Comparison of ENCODE assay signal across 8 cellular contexts in the genomic region with DNA sequence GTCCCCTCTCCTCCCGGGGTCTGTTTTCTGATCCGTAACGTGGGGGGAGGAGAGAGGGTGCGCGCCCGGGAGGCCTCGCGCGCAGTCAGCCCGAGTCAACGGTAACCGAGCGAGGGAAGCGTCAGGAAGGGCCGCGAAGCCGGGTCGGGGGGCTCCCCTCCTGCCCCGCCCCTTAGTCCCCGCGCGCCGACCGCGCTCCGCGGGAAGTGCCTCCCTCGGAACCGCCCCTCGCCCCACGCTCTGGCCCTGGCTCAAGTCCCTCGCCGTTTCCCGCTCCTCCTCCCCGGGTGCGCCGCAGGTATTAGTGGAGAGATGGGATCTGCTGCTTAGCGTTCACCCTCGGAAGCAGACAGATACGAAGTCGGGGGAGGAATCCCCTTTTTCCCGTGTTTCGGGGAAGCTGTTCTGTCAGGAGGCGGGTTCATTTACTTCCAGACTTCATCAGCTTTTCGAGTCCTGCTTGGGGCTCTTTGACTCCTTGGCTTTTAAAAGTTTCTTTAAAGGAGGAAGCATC. TPM values are rescaled to one million over a fixed set of nuclear protein-coding genes. Genes with fewer than 3 reads are reported as not detected.
DNase-seq lines count a peak whose midpoint lies in the region; ATAC-seq and TF ChIP-seq lines count a peak whose summit lies in the region.

No MANE protein-coding gene starts in this region.

- WGBS in spleen, 5 donors, result 0 to 3% (median 1%) methylated on average over 13 to 45 of the region's 45 CpGs

- H3K36me3 ChIP-seq in iPS-15b (ENCODE audit: control insufficient read depth, insufficient read depth, low read length), result peaks cover 7% of the 10 kb centered on the region
- H3K36me3 ChIP-seq in spleen, result peaks cover 0 to 19% (median 0%) of the 10 kb centered on the region in 6 donors

- no peak for TF ChIP-seq CTCF in spleen (IDR thresholded peaks at IDR 0.05 in 8 of 11, conservative IDR thresholded peaks at IDR 0.05 in 3 of 11)

- peak overlapping the region; percentile 92 for H3K27ac ChIP-seq in angular gyrus (ENCODE audit: low read depth, low read length)
- H3K27ac ChIP-seq in spleen, result peak overlapping the region; percentile 96 to 98 (median 97)

- intact Hi-C loops in spleen (cut with DNase I; ENCODE audit: low total_unique reads), result no loop called here

- DNase-seq in A172 (ENCODE audit: low spot score), result peak; percentile 10
- peak; percentile 11 for DNase-seq in SK-N-DZ (ENCODE audit: low spot score)
- peak; percentile 90 for DNase-seq in spleen
- DNase-seq in DMS153 (lab: John Stamatoyannopoulos, UW), result no peak

- H3K9ac ChIP-seq in iPS-15b (ENCODE audit: low read depth, low read length), result peak overlapping the region; percentile 97

- ATAC-seq in GM18511 (IDR thresholded peaks at IDR 0.05; ENCODE audit: unreplicated experiment), result peak; percentile 14
- ATAC-seq in HG03196 (IDR thresholded peaks at IDR 0.05; ENCODE audit: unreplicated experiment), result peak; percentile 19

- peak overlapping the region; percentile 91 for H3K4me3 ChIP-seq in iPS-15b (ENCODE audit: low read depth, low read length)
- H3K4me3 ChIP-seq in spleen, result peak overlapping the region; percentile 87 to 100 (median 92)

- H3K4me1 ChIP-seq in iPS-15b (ENCODE audit: control insufficient read depth, insufficient read depth, low read length) (peaks cover 19% of the 10 kb centered on the region), spleen (peaks cover 33 to 61% (median 55%) of the 10 kb centered on the region in 6 donors)

- no peaks in the 10 kb centered on the region for H3K9me3 ChIP-seq in iPS-15b (ENCODE audit: control insufficient read depth, insufficient read depth, low read length)
- no peaks in the 10 kb centered on the region for H3K9me3 ChIP-seq in spleen

- H3K27me3 ChIP-seq in iPS-15b (ENCODE audit: control insufficient read depth, insufficient read depth, low read length) (no peaks in the 10 kb centered on the region), spleen (replicated peaks in 1 of 7) (no peaks in the 10 kb centered on the region)

- no peak for TF ChIP-seq POLR2A in spleen (IDR thresholded peaks at IDR 0.05)

RNA-seq across cellular contexts. Expression of a gene that starts 0.8 kb away (rescaled TPM):
- 97.9 and 102 TPM in 2 replicates for total RNA-seq in A172 (2014; rRNA removed; shearing (Covaris generic))
- polyA plus RNA-seq in SK-N-DZ (2014; cell fraction: cytosol; rRNA removed), result 53.0 and 93.0 TPM in 2 replicates
- 80.9 and 107 TPM in 2 replicates for polyA plus RNA-seq in SK-N-DZ (2014; cell fraction: nucleus; rRNA removed)
- 100 to 1,000 TPM; 105 to 229 (median 147) TPM for total RNA-seq in spleen
- polyA plus RNA-seq in spleen, result 100 to 1,000 TPM in 1 of 3 donors, 10 to 100 TPM in 2; 77.1 to 153 (median 79.9) TPM

RNA-seq across cellular contexts. Expression of a gene that starts 32.4 kb away (rescaled TPM):
- total RNA-seq in A172 (2014; rRNA removed; shearing (Covaris generic)), result 53.3 and 80.8 TPM in 2 replicates
- polyA plus RNA-seq in SK-N-DZ (2014; cell fraction: cytosol; rRNA removed), result 25.4 and 35.9 TPM in 2 replicates
- polyA plus RNA-seq in SK-N-DZ (2014; cell fraction: nucleus; rRNA removed), result 4.4 and 24.5 TPM in 2 replicates
- total RNA-seq in spleen, result 100 to 1,000 TPM in 3 of 7 donors, 10 to 100 TPM in 4; 52.1 to 212 (median 81.1) TPM
- polyA plus RNA-seq in spleen, result 10 to 100 TPM; 33.4 to 42.8 (median 36.2) TPM

RNA-seq across cellular contexts. Expression of a gene that starts 55.4 kb away (rescaled TPM):
- 3.1 and 8.0 TPM in 2 replicates for total RNA-seq in A172 (2014; rRNA removed; shearing (Covaris generic))
- polyA plus RNA-seq in SK-N-DZ (2014; cell fraction: cytosol; rRNA removed), result 28.0 and 30.6 TPM in 2 replicates
- polyA plus RNA-seq in SK-N-DZ (2014; cell fraction: nucleus; rRNA removed), result 44.8 and 76.4 TPM in 2 replicates
- 100 to 1,000 TPM in 4 of 7 donors, 10 to 100 TPM in 3; 60.2 to 114 (median 100) TPM for total RNA-seq in spleen
- 100 to 1,000 TPM in 1 of 3 donors, 10 to 100 TPM in 2; 42.0 to 101 (median 42.5) TPM for polyA plus RNA-seq in spleen

RNA-seq across cellular contexts. Expression of a gene that starts 56.9 kb away (rescaled TPM):
- not detected in 2 replicates for total RNA-seq in A172 (2014; rRNA removed; shearing (Covaris generic))
- polyA plus RNA-seq in SK-N-DZ (2014; cell fraction: cytosol; rRNA removed), result not detected in 2 replicates
- polyA plus RNA-seq in SK-N-DZ (2014; cell fraction: nucleus; rRNA removed), result not detected in 2 replicates
- total RNA-seq in spleen, result 10 to 100 TPM in 6 of 7 donors, 1 to 10 TPM in 1; 7.1 to 36.5 (median 15.1) TPM
- 10 to 100 TPM in 2 of 3 donors, 1 to 10 TPM in 1; 2.4 to 23.0 (median 22.0) TPM for polyA plus RNA-seq in spleen
